Comparison of ENCODE assay signal across 1 cellular context in the genomic region with DNA sequence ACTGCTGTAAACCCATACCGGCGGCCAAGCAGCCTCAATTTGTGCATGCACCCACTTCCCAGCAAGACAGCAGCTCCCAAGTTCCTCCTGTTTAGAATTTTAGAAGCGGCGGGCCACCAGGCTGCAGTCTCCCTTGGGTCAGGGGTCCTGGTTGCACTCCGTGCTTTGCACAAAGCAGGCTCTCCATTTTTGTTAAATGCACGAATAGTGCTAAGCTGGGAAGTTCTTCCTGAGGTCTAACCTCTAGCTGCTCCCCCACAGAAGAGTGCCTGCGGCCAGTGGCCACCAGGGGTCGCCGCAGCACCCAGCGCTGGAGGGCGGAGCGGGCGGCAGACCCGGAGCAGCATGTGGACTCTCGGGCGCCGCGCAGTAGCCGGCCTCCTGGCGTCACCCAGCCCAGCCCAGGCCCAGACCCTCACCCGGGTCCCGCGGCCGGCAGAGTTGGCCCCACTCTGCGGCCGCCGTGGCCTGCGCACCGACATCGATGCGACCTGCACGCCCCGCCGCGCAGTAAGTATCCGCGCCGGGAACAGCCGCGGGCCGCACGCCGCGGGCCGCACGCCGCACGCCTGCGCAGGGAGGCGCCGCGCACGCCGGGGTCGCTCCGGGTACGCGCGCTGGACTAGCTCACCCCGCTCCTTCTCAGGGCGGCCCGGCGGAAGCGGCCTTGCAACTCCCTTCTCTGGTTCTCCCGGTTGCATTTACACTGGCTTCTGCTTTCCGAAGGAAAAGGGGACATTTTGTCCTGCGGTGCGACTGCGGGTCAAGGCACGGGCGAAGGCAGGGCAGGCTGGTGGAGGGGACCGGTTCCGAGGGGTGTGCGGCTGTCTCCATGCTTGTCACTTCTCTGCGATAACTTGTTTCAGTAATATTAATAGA.
TF ChIP-seq lines count a peak whose summit lies in the region.

A gene (plus strand): TSS at position 315 of the 879 bp plus-strand sequence. CDS start 31 bp downstream, at position 346.

TF ChIP-seq in HepG2, 621 proteins besides CTCF, POLR2A, EP300 and RAD21 (continued from another document and continues in another):
- TF ChIP-seq, protein P1, sequence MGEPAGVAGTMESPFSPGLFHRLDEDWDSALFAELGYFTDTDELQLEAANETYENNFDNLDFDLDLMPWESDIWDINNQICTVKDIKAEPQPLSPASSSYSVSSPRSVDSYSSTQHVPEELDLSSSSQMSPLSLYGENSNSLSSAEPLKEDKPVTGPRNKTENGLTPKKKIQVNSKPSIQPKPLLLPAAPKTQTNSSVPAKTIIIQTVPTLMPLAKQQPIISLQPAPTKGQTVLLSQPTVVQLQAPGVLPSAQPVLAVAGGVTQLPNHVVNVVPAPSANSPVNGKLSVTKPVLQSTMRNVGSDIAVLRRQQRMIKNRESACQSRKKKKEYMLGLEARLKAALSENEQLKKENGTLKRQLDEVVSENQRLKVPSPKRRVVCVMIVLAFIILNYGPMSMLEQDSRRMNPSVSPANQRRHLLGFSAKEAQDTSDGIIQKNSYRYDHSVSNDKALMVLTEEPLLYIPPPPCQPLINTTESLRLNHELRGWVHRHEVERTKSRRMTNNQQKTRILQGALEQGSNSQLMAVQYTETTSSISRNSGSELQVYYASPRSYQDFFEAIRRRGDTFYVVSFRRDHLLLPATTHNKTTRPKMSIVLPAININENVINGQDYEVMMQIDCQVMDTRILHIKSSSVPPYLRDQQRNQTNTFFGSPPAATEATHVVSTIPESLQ (CRISPR knock-in tag; conservative IDR thresholded peaks at IDR 0.05), result no peak
- TF ChIP-seq HNF4A (CRISPR knock-in tag; IDR thresholded peaks at IDR 0.05) (0 out of 2 replicates have a peak, but pooled peaks have one; percentile 35), RFXAP (CRISPR knock-in tag; IDR thresholded peaks at IDR 0.05; ENCODE audit: borderline replicate concordance) (peak; percentile 67; the same call in 1 of the 2 replicates), ZNF138 (CRISPR knock-in tag; IDR thresholded peaks at IDR 0.05; ENCODE audit: low read depth) (peak; percentile 77; the same call in 1 of the 2 replicates), ONECUT2 (CRISPR knock-in tag; IDR thresholded peaks at IDR 0.05) (no peak), ZKSCAN1 (IDR thresholded peaks at IDR 0.05; ENCODE audit: low read length) (peak; percentile 73; the same call in 1 of the 2 replicates), SP4 (CRISPR knock-in tag; IDR thresholded peaks at IDR 0.05) (no peak), ZNF501 (CRISPR knock-in tag; IDR thresholded peaks at IDR 0.05) (peak; percentile 46; the same call in 1 of the 2 replicates), HHEX (CRISPR knock-in tag; IDR thresholded peaks at IDR 0.05) (no peak), THYN1 (CRISPR knock-in tag; IDR thresholded peaks at IDR 0.05; ENCODE audit: borderline replicate concordance, low read depth) (no peak), ZFP36 (IDR thresholded peaks at IDR 0.05; ENCODE audit: borderline replicate concordance, low read depth, low read length, partially characterized antibody) (no peak), KAT7 (CRISPR knock-in tag; IDR thresholded peaks at IDR 0.05; ENCODE audit: borderline replicate concordance) (peak; percentile 73; the same call in 1 of the 2 replicates), ZNF484 (CRISPR knock-in tag; IDR thresholded peaks at IDR 0.05; ENCODE audit: borderline replicate concordance, low read depth) (no peak), ZNF557 (CRISPR knock-in tag; IDR thresholded peaks at IDR 0.05) (0 out of 2 replicates have a peak, but pooled peaks have one; percentile 69), SP5 (CRISPR knock-in tag; IDR thresholded peaks at IDR 0.05; ENCODE audit: borderline replicate concordance, low read depth) (peak; percentile 77), ZSCAN12 (CRISPR knock-in tag; IDR thresholded peaks at IDR 0.05) (no peak), ZNF678 (CRISPR knock-in tag; IDR thresholded peaks at IDR 0.05) (peak; percentile 65; the same call in 1 of the 2 replicates), ZNF552 (CRISPR knock-in tag; IDR thresholded peaks at IDR 0.05; ENCODE audit: borderline replicate concordance) (no peak), ATM (IDR thresholded peaks at IDR 0.05; ENCODE audit: borderline replicate concordance) (no peak)
- TF ChIP-seq, protein P2, sequence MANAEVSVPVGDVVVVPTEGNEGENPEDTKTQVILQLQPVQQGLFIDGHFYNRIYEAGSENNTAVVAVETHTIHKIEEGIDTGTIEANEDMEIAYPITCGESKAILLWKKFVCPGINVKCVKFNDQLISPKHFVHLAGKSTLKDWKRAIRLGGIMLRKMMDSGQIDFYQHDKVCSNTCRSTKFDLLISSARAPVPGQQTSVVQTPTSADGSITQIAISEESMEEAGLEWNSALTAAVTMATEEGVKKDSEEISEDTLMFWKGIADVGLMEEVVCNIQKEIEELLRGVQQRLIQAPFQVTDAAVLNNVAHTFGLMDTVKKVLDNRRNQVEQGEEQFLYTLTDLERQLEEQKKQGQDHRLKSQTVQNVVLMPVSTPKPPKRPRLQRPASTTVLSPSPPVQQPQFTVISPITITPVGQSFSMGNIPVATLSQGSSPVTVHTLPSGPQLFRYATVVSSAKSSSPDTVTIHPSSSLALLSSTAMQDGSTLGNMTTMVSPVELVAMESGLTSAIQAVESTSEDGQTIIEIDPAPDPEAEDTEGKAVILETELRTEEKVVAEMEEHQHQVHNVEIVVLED (CRISPR knock-in tag; IDR thresholded peaks at IDR 0.05; ENCODE audit: borderline replicate concordance), result peak; percentile 63
- TF ChIP-seq, protein P3, sequence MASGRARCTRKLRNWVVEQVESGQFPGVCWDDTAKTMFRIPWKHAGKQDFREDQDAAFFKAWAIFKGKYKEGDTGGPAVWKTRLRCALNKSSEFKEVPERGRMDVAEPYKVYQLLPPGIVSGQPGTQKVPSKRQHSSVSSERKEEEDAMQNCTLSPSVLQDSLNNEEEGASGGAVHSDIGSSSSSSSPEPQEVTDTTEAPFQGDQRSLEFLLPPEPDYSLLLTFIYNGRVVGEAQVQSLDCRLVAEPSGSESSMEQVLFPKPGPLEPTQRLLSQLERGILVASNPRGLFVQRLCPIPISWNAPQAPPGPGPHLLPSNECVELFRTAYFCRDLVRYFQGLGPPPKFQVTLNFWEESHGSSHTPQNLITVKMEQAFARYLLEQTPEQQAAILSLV (CRISPR knock-in tag; IDR thresholded peaks at IDR 0.05; ENCODE audit: borderline replicate concordance), result peak; percentile 61; the same call in 1 of the 2 replicates
- TF ChIP-seq, protein P4, sequence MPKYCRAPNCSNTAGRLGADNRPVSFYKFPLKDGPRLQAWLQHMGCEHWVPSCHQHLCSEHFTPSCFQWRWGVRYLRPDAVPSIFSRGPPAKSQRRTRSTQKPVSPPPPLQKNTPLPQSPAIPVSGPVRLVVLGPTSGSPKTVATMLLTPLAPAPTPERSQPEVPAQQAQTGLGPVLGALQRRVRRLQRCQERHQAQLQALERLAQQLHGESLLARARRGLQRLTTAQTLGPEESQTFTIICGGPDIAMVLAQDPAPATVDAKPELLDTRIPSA (CRISPR knock-in tag; IDR thresholded peaks at IDR 0.05; ENCODE audit: borderline replicate concordance), result peak; percentile 71; the same call in 1 of the 2 replicates
- TF ChIP-seq, protein P5, sequence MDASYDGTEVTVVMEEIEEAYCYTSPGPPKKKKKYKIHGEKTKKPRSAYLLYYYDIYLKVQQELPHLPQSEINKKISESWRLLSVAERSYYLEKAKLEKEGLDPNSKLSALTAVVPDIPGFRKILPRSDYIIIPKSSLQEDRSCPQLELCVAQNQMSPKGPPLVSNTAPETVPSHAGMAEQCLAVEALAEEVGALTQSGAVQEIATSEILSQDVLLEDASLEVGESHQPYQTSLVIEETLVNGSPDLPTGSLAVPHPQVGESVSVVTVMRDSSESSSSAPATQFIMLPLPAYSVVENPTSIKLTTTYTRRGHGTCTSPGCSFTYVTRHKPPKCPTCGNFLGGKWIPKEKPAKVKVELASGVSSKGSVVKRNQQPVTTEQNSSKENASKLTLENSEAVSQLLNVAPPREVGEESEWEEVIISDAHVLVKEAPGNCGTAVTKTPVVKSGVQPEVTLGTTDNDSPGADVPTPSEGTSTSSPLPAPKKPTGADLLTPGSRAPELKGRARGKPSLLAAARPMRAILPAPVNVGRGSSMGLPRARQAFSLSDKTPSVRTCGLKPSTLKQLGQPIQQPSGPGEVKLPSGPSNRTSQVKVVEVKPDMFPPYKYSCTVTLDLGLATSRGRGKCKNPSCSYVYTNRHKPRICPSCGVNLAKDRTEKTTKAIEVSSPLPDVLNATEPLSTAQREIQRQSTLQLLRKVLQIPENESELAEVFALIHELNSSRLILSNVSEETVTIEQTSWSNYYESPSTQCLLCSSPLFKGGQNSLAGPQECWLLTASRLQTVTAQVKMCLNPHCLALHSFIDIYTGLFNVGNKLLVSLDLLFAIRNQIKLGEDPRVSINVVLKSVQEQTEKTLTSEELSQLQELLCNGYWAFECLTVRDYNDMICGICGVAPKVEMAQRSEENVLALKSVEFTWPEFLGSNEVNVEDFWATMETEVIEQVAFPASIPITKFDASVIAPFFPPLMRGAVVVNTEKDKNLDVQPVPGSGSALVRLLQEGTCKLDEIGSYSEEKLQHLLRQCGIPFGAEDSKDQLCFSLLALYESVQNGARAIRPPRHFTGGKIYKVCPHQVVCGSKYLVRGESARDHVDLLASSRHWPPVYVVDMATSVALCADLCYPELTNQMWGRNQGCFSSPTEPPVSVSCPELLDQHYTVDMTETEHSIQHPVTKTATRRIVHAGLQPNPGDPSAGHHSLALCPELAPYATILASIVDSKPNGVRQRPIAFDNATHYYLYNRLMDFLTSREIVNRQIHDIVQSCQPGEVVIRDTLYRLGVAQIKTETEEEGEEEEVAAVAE (CRISPR knock-in tag; IDR thresholded peaks at IDR 0.05; ENCODE audit: borderline replicate concordance), result peak; percentile 64; the same call in 1 of the 2 replicates
- TF ChIP-seq, protein P6, sequence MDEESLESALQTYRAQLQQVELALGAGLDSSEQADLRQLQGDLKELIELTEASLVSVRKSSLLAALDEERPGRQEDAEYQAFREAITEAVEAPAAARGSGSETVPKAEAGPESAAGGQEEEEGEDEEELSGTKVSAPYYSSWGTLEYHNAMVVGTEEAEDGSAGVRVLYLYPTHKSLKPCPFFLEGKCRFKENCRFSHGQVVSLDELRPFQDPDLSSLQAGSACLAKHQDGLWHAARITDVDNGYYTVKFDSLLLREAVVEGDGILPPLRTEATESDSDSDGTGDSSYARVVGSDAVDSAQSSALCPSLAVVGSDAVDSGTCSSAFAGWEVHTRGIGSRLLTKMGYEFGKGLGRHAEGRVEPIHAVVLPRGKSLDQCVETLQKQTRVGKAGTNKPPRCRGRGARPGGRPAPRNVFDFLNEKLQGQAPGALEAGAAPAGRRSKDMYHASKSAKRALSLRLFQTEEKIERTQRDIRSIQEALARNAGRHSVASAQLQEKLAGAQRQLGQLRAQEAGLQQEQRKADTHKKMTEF (CRISPR knock-in tag; IDR thresholded peaks at IDR 0.05), result peak; percentile 86; the same call in 1 of the 2 replicates
- TF ChIP-seq, protein P7, sequence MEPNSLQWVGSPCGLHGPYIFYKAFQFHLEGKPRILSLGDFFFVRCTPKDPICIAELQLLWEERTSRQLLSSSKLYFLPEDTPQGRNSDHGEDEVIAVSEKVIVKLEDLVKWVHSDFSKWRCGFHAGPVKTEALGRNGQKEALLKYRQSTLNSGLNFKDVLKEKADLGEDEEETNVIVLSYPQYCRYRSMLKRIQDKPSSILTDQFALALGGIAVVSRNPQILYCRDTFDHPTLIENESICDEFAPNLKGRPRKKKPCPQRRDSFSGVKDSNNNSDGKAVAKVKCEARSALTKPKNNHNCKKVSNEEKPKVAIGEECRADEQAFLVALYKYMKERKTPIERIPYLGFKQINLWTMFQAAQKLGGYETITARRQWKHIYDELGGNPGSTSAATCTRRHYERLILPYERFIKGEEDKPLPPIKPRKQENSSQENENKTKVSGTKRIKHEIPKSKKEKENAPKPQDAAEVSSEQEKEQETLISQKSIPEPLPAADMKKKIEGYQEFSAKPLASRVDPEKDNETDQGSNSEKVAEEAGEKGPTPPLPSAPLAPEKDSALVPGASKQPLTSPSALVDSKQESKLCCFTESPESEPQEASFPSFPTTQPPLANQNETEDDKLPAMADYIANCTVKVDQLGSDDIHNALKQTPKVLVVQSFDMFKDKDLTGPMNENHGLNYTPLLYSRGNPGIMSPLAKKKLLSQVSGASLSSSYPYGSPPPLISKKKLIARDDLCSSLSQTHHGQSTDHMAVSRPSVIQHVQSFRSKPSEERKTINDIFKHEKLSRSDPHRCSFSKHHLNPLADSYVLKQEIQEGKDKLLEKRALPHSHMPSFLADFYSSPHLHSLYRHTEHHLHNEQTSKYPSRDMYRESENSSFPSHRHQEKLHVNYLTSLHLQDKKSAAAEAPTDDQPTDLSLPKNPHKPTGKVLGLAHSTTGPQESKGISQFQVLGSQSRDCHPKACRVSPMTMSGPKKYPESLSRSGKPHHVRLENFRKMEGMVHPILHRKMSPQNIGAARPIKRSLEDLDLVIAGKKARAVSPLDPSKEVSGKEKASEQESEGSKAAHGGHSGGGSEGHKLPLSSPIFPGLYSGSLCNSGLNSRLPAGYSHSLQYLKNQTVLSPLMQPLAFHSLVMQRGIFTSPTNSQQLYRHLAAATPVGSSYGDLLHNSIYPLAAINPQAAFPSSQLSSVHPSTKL (CRISPR knock-in tag; IDR thresholded peaks at IDR 0.05), result peak; percentile 48
- TF ChIP-seq, protein P8, sequence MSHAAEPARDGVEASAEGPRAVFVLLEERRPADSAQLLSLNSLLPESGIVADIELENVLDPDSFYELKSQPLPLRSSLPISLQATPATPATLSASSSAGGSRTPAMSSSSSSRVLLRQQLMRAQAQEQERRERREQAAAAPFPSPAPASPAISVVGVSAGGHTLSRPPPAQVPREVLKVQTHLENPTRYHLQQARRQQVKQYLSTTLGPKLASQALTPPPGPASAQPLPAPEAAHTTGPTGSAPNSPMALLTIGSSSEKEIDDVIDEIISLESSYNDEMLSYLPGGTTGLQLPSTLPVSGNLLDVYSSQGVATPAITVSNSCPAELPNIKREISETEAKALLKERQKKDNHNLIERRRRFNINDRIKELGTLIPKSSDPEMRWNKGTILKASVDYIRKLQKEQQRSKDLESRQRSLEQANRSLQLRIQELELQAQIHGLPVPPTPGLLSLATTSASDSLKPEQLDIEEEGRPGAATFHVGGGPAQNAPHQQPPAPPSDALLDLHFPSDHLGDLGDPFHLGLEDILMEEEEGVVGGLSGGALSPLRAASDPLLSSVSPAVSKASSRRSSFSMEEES (CRISPR knock-in tag; IDR thresholded peaks at IDR 0.05), result peak; percentile 11; the same call in 1 of the 2 replicates
- TF ChIP-seq, protein P9, sequence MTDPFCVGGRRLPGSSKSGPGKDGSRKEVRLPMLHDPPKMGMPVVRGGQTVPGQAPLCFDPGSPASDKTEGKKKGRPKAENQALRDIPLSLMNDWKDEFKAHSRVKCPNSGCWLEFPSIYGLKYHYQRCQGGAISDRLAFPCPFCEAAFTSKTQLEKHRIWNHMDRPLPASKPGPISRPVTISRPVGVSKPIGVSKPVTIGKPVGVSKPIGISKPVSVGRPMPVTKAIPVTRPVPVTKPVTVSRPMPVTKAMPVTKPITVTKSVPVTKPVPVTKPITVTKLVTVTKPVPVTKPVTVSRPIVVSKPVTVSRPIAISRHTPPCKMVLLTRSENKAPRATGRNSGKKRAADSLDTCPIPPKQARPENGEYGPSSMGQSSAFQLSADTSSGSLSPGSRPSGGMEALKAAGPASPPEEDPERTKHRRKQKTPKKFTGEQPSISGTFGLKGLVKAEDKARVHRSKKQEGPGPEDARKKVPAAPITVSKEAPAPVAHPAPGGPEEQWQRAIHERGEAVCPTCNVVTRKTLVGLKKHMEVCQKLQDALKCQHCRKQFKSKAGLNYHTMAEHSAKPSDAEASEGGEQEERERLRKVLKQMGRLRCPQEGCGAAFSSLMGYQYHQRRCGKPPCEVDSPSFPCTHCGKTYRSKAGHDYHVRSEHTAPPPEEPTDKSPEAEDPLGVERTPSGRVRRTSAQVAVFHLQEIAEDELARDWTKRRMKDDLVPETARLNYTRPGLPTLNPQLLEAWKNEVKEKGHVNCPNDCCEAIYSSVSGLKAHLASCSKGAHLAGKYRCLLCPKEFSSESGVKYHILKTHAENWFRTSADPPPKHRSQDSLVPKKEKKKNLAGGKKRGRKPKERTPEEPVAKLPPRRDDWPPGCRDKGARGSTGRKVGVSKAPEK (CRISPR knock-in tag; IDR thresholded peaks at IDR 0.05; ENCODE audit: borderline replicate concordance), result no peak
